In the genomic region with DNA sequence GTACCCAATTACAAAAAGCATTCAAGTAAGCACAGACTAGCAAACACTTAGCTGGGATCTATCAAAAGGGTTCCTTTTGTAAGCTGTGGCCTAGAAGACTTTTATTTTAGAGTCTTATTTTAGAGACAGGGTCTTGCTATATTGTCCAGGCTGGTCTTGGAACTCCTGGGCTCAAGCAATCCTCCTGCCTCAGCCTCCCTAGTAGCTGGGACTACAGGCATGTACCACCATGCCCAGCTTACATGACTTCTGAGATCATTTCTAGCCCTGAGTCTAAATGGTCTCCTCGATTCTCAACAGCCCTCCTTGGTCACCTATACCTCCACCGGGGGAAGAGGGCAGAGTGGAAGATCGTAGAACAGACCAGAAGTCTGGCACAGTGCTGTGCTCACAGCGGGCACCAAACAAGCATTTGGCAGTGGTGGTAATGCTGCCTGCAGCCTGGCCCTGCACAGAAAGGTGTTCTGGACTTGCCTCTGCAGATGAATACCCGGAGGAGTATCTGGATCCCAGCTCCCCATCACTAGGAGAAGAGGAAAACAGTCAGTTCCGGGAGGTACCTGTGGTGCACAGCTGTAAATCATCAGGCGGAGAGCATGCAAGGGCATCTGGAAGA, we compare ENCODE assay signal across 15 cellular contexts. TPM values are rescaled to one million over a fixed set of nuclear protein-coding genes. Genes with fewer than 3 reads are reported as not detected.
DNase-seq lines count a peak whose midpoint lies in the region; ATAC-seq and TF ChIP-seq lines count a peak whose summit lies in the region.
"Had no signal": no experiment of that assay in that cellular context is flagged by ENCODE, and none has a peak within 500 bp of the region (broad histone marks: within the 10 kb centered on the region; RNA-seq: fewer than 3 reads in every experiment).

No MANE protein-coding gene starts in this region.

- no peaks in the 10 kb centered on the region for H3K9me3 ChIP-seq in CD8-positive, alpha-beta T cell (ENCODE audit: low read length)
- no peaks in the 10 kb centered on the region for H3K9me3 ChIP-seq in naive thymus-derived CD4-positive, alpha-beta T cell (ENCODE audit: control insufficient read depth in 2 of 3, low read length in 3 of 3)
- no peaks in the 10 kb centered on the region for H3K9me3 ChIP-seq in psoas muscle

- H3K4me1 Mint-ChIP-seq in T-helper 2 cell treated with Interferon-gamma antibody and Interleukin-4, amounts not matched to agents 5 μg/mL and 100 μg/mL, for 36 hours (ENCODE audit: low read depth) = peaks cover 28% of the 10 kb centered on the region
- H3K4me1 Mint-ChIP-seq in CD8-positive, alpha-beta T cell (ENCODE audit: low read depth) = peaks cover 50% of the 10 kb centered on the region
- peaks cover 26% of the 10 kb centered on the region for H3K4me1 Mint-ChIP-seq in activated CD8-positive, alpha-beta T cell treated with anti-CD3 and anti-CD28 coated beads for 36 hours (ENCODE audit: low read depth)
- peaks cover 35 to 67% (median 51%) of the 10 kb centered on the region in 7 donors for H3K4me1 Mint-ChIP-seq in naive thymus-derived CD4-positive, alpha-beta T cell
- peaks cover 20 to 30% of the 10 kb centered on the region in 2 donors for H3K4me1 Mint-ChIP-seq in effector memory CD8-positive, alpha-beta T cell (ENCODE audit: low read depth in 2 of 2)

- no peak for TF ChIP-seq CTCF in CD8-positive, alpha-beta T cell (IDR thresholded peaks at IDR 0.05)
- TF ChIP-seq CTCF in activated CD8-positive, alpha-beta T cell treated with anti-CD3 and anti-CD28 coated beads for 36 hours (IDR thresholded peaks at IDR 0.05) = no peak
- no peak for TF ChIP-seq CTCF in psoas muscle (IDR thresholded peaks at IDR 0.05)

- peaks cover 45% of the 10 kb centered on the region for H3K36me3 Mint-ChIP-seq in T-helper 2 cell treated with Interferon-gamma antibody and Interleukin-4, amounts not matched to agents 5 μg/mL and 100 μg/mL, for 36 hours (ENCODE audit: low read depth)
- H3K36me3 Mint-ChIP-seq in CD8-positive, alpha-beta T cell = peaks cover 45% of the 10 kb centered on the region
- peaks cover 24% of the 10 kb centered on the region for H3K36me3 Mint-ChIP-seq in activated CD8-positive, alpha-beta T cell treated with anti-CD3 and anti-CD28 coated beads for 36 hours (ENCODE audit: low read depth)
- peaks cover 5 to 20% (median 9%) of the 10 kb centered on the region in 5 donors for H3K36me3 Mint-ChIP-seq in naive thymus-derived CD4-positive, alpha-beta T cell
- peaks cover 26% of the 10 kb centered on the region for H3K36me3 Mint-ChIP-seq in effector memory CD8-positive, alpha-beta T cell (ENCODE audit: insufficient read depth)

- DNase-seq in T-helper 2 cell treated with Interferon-gamma antibody and Interleukin-4, amounts not matched to agents 5 μg/mL and 100 μg/mL, for 36 hours (ENCODE audit: low spot score) = no peak
- no peak for DNase-seq in T-helper 2 cell
- DNase-seq in CD8-positive, alpha-beta T cell = no peak
- DNase-seq in activated CD8-positive, alpha-beta T cell treated with anti-CD3 and anti-CD28 coated beads for 36 hours = no peak
- no peak for DNase-seq in naive thymus-derived CD4-positive, alpha-beta T cell
- DNase-seq in MV-4-11 (lab: John Stamatoyannopoulos, UW) = no peak
- DNase-seq in effector memory CD8-positive, alpha-beta T cell = no peak
- no peak for DNase-seq in psoas muscle
- DNase-seq: H7, Kasumi-1, NCI-H187, NCI-H748 treated with DMSO at 0.1 percent for 48 hours, occipital lobe had no signal

- peak overlapping the region; percentile 47 for H3K27ac Mint-ChIP-seq in T-helper 2 cell treated with Interferon-gamma antibody and Interleukin-4, amounts not matched to agents 5 μg/mL and 100 μg/mL, for 36 hours
- H3K27ac Mint-ChIP-seq in CD8-positive, alpha-beta T cell = peak overlapping the region; percentile 27
- H3K27ac Mint-ChIP-seq in activated CD8-positive, alpha-beta T cell treated with anti-CD3 and anti-CD28 coated beads for 36 hours = no peak overlapping the region
- peak overlapping the region in 7 of 9 donors; percentile 49 to 98 (median 80) for H3K27ac Mint-ChIP-seq in naive thymus-derived CD4-positive, alpha-beta T cell
- peak overlapping the region in 1 of 2 donors; percentile 20 for H3K27ac Mint-ChIP-seq in effector memory CD8-positive, alpha-beta T cell

- CTCF ChIA-PET in CD8-positive, alpha-beta T cell (lab: Charles Lee) = interaction anchor here (1.2 to 12.2 kb wide), 4 partner anchors 62 to 269 kb away, joined by 3 to 103 read pairs (median 40); a partner anchor contains a TSS
- CTCF ChIA-PET in activated CD8-positive, alpha-beta T cell treated with anti-CD3 and anti-CD28 coated beads for 36 hours (lab: Charles Lee) = interaction anchor here (0.6 to 1.6 kb wide), 6 partner anchors 35 to 266 kb away, joined by 3 to 4 read pairs (median 4); no protein-coding TSS in a partner anchor
- CTCF ChIA-PET in naive thymus-derived CD4-positive, alpha-beta T cell (lab: Charles Lee) = interaction anchor here (0.8 to 1.5 kb wide), 7 partner anchors 8 to 136 kb away, joined by 3 read pairs; no protein-coding TSS in a partner anchor

- no peaks in the 10 kb centered on the region for H3K27me3 Mint-ChIP-seq in T-helper 2 cell treated with Interferon-gamma antibody and Interleukin-4, amounts not matched to agents 5 μg/mL and 100 μg/mL, for 36 hours (ENCODE audit: low read depth)
- H3K27me3 Mint-ChIP-seq in CD8-positive, alpha-beta T cell (ENCODE audit: low read depth) = no peaks in the 10 kb centered on the region
- H3K27me3 Mint-ChIP-seq in activated CD8-positive, alpha-beta T cell treated with anti-CD3 and anti-CD28 coated beads for 36 hours = no peaks in the 10 kb centered on the region
- H3K27me3 Mint-ChIP-seq in naive thymus-derived CD4-positive, alpha-beta T cell = no peaks in the 10 kb centered on the region
- H3K27me3 Mint-ChIP-seq in effector memory CD8-positive, alpha-beta T cell = no peaks in the 10 kb centered on the region

- WGBS in psoas muscle, 3 donors = 88 to 92% (median 92%) methylated on average over 7 of the region's 7 CpGs

- POLR2A ChIA-PET in CD8-positive, alpha-beta T cell (lab: Charles Lee) = interaction anchor here (1.2 kb wide), 1 partner anchor 34 kb away, joined by 3 read pairs; a partner anchor contains a TSS
- POLR2A ChIA-PET in activated CD8-positive, alpha-beta T cell treated with anti-CD3 and anti-CD28 coated beads for 36 hours (lab: Charles Lee) = interaction anchor here (0.9 to 1.9 kb wide), 5 partner anchors 13 to 66 kb away, joined by 3 to 5 read pairs (median 4); a partner anchor contains a TSS
- POLR2A ChIA-PET in naive thymus-derived CD4-positive, alpha-beta T cell (lab: Charles Lee) = interaction anchor here (1.3 to 6.7 kb wide), 3 partner anchors 15 to 60 kb away, joined by 5 to 45 read pairs (median 14); a partner anchor contains a TSS

- peaks cover 13% of the 10 kb centered on the region for H3K36me3 ChIP-seq in CD8-positive, alpha-beta T cell (ENCODE audit: insufficient read depth, low read length)
- H3K36me3 ChIP-seq in naive thymus-derived CD4-positive, alpha-beta T cell (ENCODE audit: control insufficient read depth in 2 of 3, insufficient read depth in 3 of 3, low read length in 3 of 3) = peaks cover 0 to 47% (median 0%) of the 10 kb centered on the region in 3 experiments
- peaks cover 11 to 57% of the 10 kb centered on the region in 2 donors for H3K36me3 ChIP-seq in psoas muscle (ENCODE audit: insufficient read depth in 1 of 2, low read depth in 1 of 2)

- no peak for ATAC-seq in CD8-positive, alpha-beta T cell
- ATAC-seq in activated CD8-positive, alpha-beta T cell treated with anti-CD3 and anti-CD28 coated beads for 36 hours = no peak
- ATAC-seq in naive thymus-derived CD4-positive, alpha-beta T cell = no peak
- no peak for ATAC-seq in effector memory CD8-positive, alpha-beta T cell (replicated peaks)
- no peak for ATAC-seq in psoas muscle
- ATAC-seq: left lobe of liver had no signal

- peak overlapping the region; percentile 93 for H3K4me3 Mint-ChIP-seq in T-helper 2 cell treated with Interferon-gamma antibody and Interleukin-4, amounts not matched to agents 5 μg/mL and 100 μg/mL, for 36 hours
- no peak overlapping the region for H3K4me3 Mint-ChIP-seq in CD8-positive, alpha-beta T cell
- peak overlapping the region; percentile 88 for H3K4me3 Mint-ChIP-seq in activated CD8-positive, alpha-beta T cell treated with anti-CD3 and anti-CD28 coated beads for 36 hours
- peak overlapping the region in 8 of 10 donors; percentile 39 to 99 (median 95) for H3K4me3 Mint-ChIP-seq in naive thymus-derived CD4-positive, alpha-beta T cell
- no peak overlapping the region for H3K4me3 Mint-ChIP-seq in effector memory CD8-positive, alpha-beta T cell

- H3K4me1 ChIP-seq in CD8-positive, alpha-beta T cell (ENCODE audit: insufficient read depth, low read length) = peaks cover 33% of the 10 kb centered on the region
- peaks cover 23 to 24% of the 10 kb centered on the region in 2 donors for H3K4me1 ChIP-seq in naive thymus-derived CD4-positive, alpha-beta T cell (ENCODE audit: control insufficient read depth in 2 of 2, insufficient read depth in 2 of 2, low read length in 2 of 2)
- H3K4me1 ChIP-seq in psoas muscle = peaks cover 24% of the 10 kb centered on the region

- H3K4me3 ChIP-seq in CD8-positive, alpha-beta T cell (ENCODE audit: low read depth, low read length) = no peak overlapping the region
- no peak overlapping the region for H3K4me3 ChIP-seq in naive thymus-derived CD4-positive, alpha-beta T cell (ENCODE audit: low read length)
- H3K4me3 ChIP-seq in psoas muscle = no peak overlapping the region

- intact Hi-C loops in CD8-positive, alpha-beta T cell (cut with DNase I, micrococcal nuclease) = loop anchor here (5.0 to 10.0 kb wide), 2 partner anchors 42 to 301 kb away; a partner anchor contains a TSS
- intact Hi-C loops in activated CD8-positive, alpha-beta T cell treated with anti-CD3 and anti-CD28 coated beads for 36 hours (cut with micrococcal nuclease) = no loop called here
- intact Hi-C loops in naive thymus-derived CD4-positive, alpha-beta T cell (cut with micrococcal nuclease) = no loop called here
- intact Hi-C loops in psoas muscle (cut with DNase I) = loop anchor here in 1 of 2 donors (5.0 kb wide), 1 partner anchor 47 kb away; no protein-coding TSS in a partner anchor

- no peak overlapping the region for H3K27ac ChIP-seq in CD8-positive, alpha-beta T cell (ENCODE audit: low read depth, low read length)
- H3K27ac ChIP-seq in naive thymus-derived CD4-positive, alpha-beta T cell (ENCODE audit: low read depth, low read length) = no peak overlapping the region
- H3K27ac ChIP-seq in psoas muscle = no peak overlapping the region

- no peaks in the 10 kb centered on the region for H3K9me3 Mint-ChIP-seq in T-helper 2 cell treated with Interferon-gamma antibody and Interleukin-4, amounts not matched to agents 5 μg/mL and 100 μg/mL, for 36 hours
- H3K9me3 Mint-ChIP-seq in CD8-positive, alpha-beta T cell = no peaks in the 10 kb centered on the region
- H3K9me3 Mint-ChIP-seq in activated CD8-positive, alpha-beta T cell treated with anti-CD3 and anti-CD28 coated beads for 36 hours = no peaks in the 10 kb centered on the region
- H3K9me3 Mint-ChIP-seq in naive thymus-derived CD4-positive, alpha-beta T cell = no peaks in the 10 kb centered on the region
- no peaks in the 10 kb centered on the region for H3K9me3 Mint-ChIP-seq in effector memory CD8-positive, alpha-beta T cell

- no peaks in the 10 kb centered on the region for H3K27me3 ChIP-seq in CD8-positive, alpha-beta T cell (ENCODE audit: insufficient read depth, low read length)
- H3K27me3 ChIP-seq in naive thymus-derived CD4-positive, alpha-beta T cell (ENCODE audit: control insufficient read depth in 2 of 2, insufficient read depth in 2 of 2, low read length in 2 of 2) = no peaks in the 10 kb centered on the region
- no peaks in the 10 kb centered on the region for H3K27me3 ChIP-seq in psoas muscle (ENCODE audit: insufficient read depth in 3 of 3, low read length in 2 of 3)
- H3K27me3 ChIP-seq: esophagus muscularis mucosa had no signal

RNA-seq across cellular contexts. Expression of a gene that starts 2.4 kb away (rescaled TPM):
- total RNA-seq in CD8-positive, alpha-beta T cell = 10 to 100 TPM; 18.6 to 22.1 TPM
- 10 to 100 TPM; 36.5 to 44.7 TPM for total RNA-seq in activated CD8-positive, alpha-beta T cell treated with anti-CD3 and anti-CD28 coated beads for 36 hours
- total RNA-seq in naive thymus-derived CD4-positive, alpha-beta T cell = 100 to 1,000 TPM in 2 of 5 experiments, 10 to 100 TPM in 3; 40.5 to 111 (median 99.6) TPM
- 10 to 100 TPM; 20.2 to 27.7 TPM for polyA plus RNA-seq in naive thymus-derived CD4-positive, alpha-beta T cell
- 10 to 100 TPM; 41.0 to 78.0 (median 53.7) TPM for total RNA-seq in psoas muscle
- 10 to 100 TPM; 26.5 to 48.4 (median 27.2) TPM for polyA plus RNA-seq in psoas muscle

RNA-seq across cellular contexts. Expression of a gene that starts 14.5 kb away (rescaled TPM):
- total RNA-seq in CD8-positive, alpha-beta T cell = 10 to 100 TPM; 18.3 to 19.9 TPM
- 10 to 100 TPM; 67.1 to 74.3 TPM for total RNA-seq in activated CD8-positive, alpha-beta T cell treated with anti-CD3 and anti-CD28 coated beads for 36 hours
- 10 to 100 TPM; 34.0 to 97.8 (median 80.6) TPM for total RNA-seq in naive thymus-derived CD4-positive, alpha-beta T cell
- polyA plus RNA-seq in naive thymus-derived CD4-positive, alpha-beta T cell = 10 to 100 TPM; 92.5 to 98.3 TPM
- total RNA-seq in psoas muscle = 10 to 100 TPM; 37.6 to 61.2 (median 43.2) TPM
- polyA plus RNA-seq in psoas muscle = 10 to 100 TPM; 26.4 to 50.5 (median 38.9) TPM

RNA-seq across cellular contexts. Expression of a gene that starts 31.1 kb away (rescaled TPM):
- 10 to 100 TPM; 48.7 to 57.2 TPM for total RNA-seq in CD8-positive, alpha-beta T cell
- 10 to 100 TPM; 57.8 to 58.9 TPM for total RNA-seq in activated CD8-positive, alpha-beta T cell treated with anti-CD3 and anti-CD28 coated beads for 36 hours
- 100 to 1,000 TPM in 3 of 5 experiments, 10 to 100 TPM in 2; 78.9 to 130 (median 116) TPM for total RNA-seq in naive thymus-derived CD4-positive, alpha-beta T cell
- polyA plus RNA-seq in naive thymus-derived CD4-positive, alpha-beta T cell = 100 to 1,000 TPM; 131 to 141 TPM
- 10 to 100 TPM; 32.1 to 67.3 (median 52.6) TPM for total RNA-seq in psoas muscle
- 10 to 100 TPM; 40.2 to 73.6 (median 48.6) TPM for polyA plus RNA-seq in psoas muscle

RNA-seq across cellular contexts. Expression of a gene that starts 33.6 kb away (rescaled TPM):
- total RNA-seq in CD8-positive, alpha-beta T cell = 10 to 100 TPM; 40.0 to 42.6 TPM
- 100 to 1,000 TPM; 342 TPM for total RNA-seq in activated CD8-positive, alpha-beta T cell treated with anti-CD3 and anti-CD28 coated beads for 36 hours
- total RNA-seq in naive thymus-derived CD4-positive, alpha-beta T cell = 100 to 1,000 TPM in 1 of 5 experiments, 10 to 100 TPM in 4; 44.4 to 210 (median 59.2) TPM
- polyA plus RNA-seq in naive thymus-derived CD4-positive, alpha-beta T cell = 100 to 1,000 TPM; 239 to 242 TPM
- 100 to 1,000 TPM; 635 to 910 (median 767) TPM for total RNA-seq in psoas muscle
- 1,000 to 10,000 TPM in 2 of 3 donors, 100 to 1,000 TPM in 1; 974 to 1,651 (median 1,366) TPM for polyA plus RNA-seq in psoas muscle

RNA-seq across cellular contexts. Expression of a gene that starts 52.3 kb away (rescaled TPM):
- under 1 TPM; 0.22 to 0.28 TPM for total RNA-seq in CD8-positive, alpha-beta T cell
- 1 to 10 TPM; 7.0 to 7.2 TPM for total RNA-seq in activated CD8-positive, alpha-beta T cell treated with anti-CD3 and anti-CD28 coated beads for 36 hours
- total RNA-seq in naive thymus-derived CD4-positive, alpha-beta T cell = 1 to 10 TPM in 4 of 5 experiments, under 1 TPM in 1; 0.95 to 5.8 (median 3.3) TPM
- polyA plus RNA-seq in naive thymus-derived CD4-positive, alpha-beta T cell = 1 to 10 TPM; 4.0 to 5.5 TPM
- total RNA-seq in psoas muscle = 1 to 10 TPM in 3 of 4 donors, under 1 TPM in 1; 0.64 to 1.9 (median 1.4) TPM
- 10 to 100 TPM in 1 of 3 donors, 1 to 10 TPM in 2; 1.7 to 11.6 (median 2.3) TPM for polyA plus RNA-seq in psoas muscle

Comparison
In these comparisons a context has a peak if more than half of its experiments do, and no peak if none do; other contexts are left out.
1. H3K4me3 Mint-ChIP-seq: peak in T-helper 2 cell treated with Interferon-gamma antibody and Interleukin-4, amounts not matched to agents 5 μg/mL and 100 μg/mL, for 36 hours (single experiment), activated CD8-positive, alpha-beta T cell treated with anti-CD3 and anti-CD28 coated beads for 36 hours (single experiment) and naive thymus-derived CD4-positive, alpha-beta T cell (8 of 10); none in CD8-positive, alpha-beta T cell (single experiment) and effector memory CD8-positive, alpha-beta T cell (0 of 2).
2. intact Hi-C loops: an anchor here in CD8-positive, alpha-beta T cell (5.0 to 10.0 kb wide); none called in activated CD8-positive, alpha-beta T cell treated with anti-CD3 and anti-CD28 coated beads for 36 hours and naive thymus-derived CD4-positive, alpha-beta T cell.